10 cellular contexts compared by ENCODE assay signal in the genomic region with DNA sequence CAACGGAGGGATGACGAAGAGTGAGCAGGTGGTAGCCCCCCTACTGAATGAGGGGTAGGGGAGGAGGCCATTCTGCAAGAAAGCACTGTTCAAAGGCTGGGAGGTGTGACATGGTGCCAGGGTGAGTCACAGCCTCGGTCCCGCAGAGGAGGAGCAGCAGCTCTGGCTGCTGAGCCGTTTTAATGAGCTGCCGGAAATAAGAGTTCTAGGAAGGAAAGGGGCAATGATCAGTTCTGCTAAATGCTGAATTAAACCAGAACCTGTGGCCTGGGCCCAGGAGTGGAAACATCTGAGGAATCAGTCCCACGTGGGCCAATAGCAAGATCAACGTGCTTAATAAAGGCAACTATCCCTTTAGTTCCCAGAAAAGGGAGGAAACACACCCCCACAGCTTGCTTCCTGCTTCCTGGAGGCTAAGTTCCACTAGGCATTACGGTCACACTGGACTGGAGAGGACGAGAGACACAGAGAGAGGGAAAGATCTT. TPM values are rescaled to one million over a fixed set of nuclear protein-coding genes. Genes with fewer than 3 reads are reported as not detected.
DNase-seq lines count a peak whose midpoint lies in the region; ATAC-seq and TF ChIP-seq lines count a peak whose summit lies in the region.
"Had no signal": no experiment of that assay in that cellular context is flagged by ENCODE, and none has a peak within 500 bp of the region (broad histone marks: within the 10 kb centered on the region; RNA-seq: fewer than 3 reads in every experiment).

No MANE protein-coding gene starts in this region.

- no peaks in the 10 kb centered on the region for H3K27me3 ChIP-seq in kidney epithelial cell (ENCODE audit: control insufficient read depth, insufficient read depth, low read length)
- H3K27me3 ChIP-seq: neutrophil, testis had no signal

- peaks cover 4% of the 10 kb centered on the region for H3K36me3 ChIP-seq in kidney epithelial cell (ENCODE audit: control insufficient read depth, insufficient read depth, low read length)

- H3K9me3 Mint-ChIP-seq in stimulated activated naive B cell treated with anti-CD40 and anti-IgM and Interleukin-4, amounts not matched to agents 10 μg/mL and 1 μg/mL and 100 μg/mL, for 72 hours: no peaks in the 10 kb centered on the region

- no peak for TF ChIP-seq CTCF in kidney epithelial cell (IDR thresholded peaks at IDR 0.05; ENCODE audit: insufficient read depth, low read length, poor library complexity, severe bottlenecking)

- no peaks in the 10 kb centered on the region for H3K27me3 Mint-ChIP-seq in stimulated activated naive B cell treated with anti-CD40 and anti-IgM and Interleukin-4, amounts not matched to agents 10 μg/mL and 1 μg/mL and 100 μg/mL, for 72 hours

- no peak overlapping the region for H3K4me3 Mint-ChIP-seq in stimulated activated naive B cell treated with anti-CD40 and anti-IgM and Interleukin-4, amounts not matched to agents 10 μg/mL and 1 μg/mL and 100 μg/mL, for 72 hours

- H3K4me3 ChIP-seq in kidney epithelial cell (ENCODE audit: low read depth, low read length): no peak overlapping the region
- H3K4me3 ChIP-seq: testis had no signal

- peaks cover 17 to 30% of the 10 kb centered on the region in 2 donors for H3K4me1 Mint-ChIP-seq in stimulated activated naive B cell treated with anti-CD40 and anti-IgM and Interleukin-4, amounts not matched to agents 10 μg/mL and 1 μg/mL and 100 μg/mL, for 72 hours

- peak overlapping the region; percentile 60 for H3K27ac ChIP-seq in substantia nigra (ENCODE audit: low read depth, low read length, poor library complexity, severe bottlenecking)
- H3K27ac ChIP-seq: neutrophil had no signal

- no peak overlapping the region for H3K27ac Mint-ChIP-seq in stimulated activated naive B cell treated with anti-CD40 and anti-IgM and Interleukin-4, amounts not matched to agents 10 μg/mL and 1 μg/mL and 100 μg/mL, for 72 hours

- H3K36me3 Mint-ChIP-seq in stimulated activated naive B cell treated with anti-CD40 and anti-IgM and Interleukin-4, amounts not matched to agents 10 μg/mL and 1 μg/mL and 100 μg/mL, for 72 hours: peaks cover 12 to 39% of the 10 kb centered on the region in 2 donors

- DNase-seq in activated CD8-positive, alpha-beta memory T cell treated with anti-CD3 and anti-CD28 coated beads, Interleukin-2, amount 50 U/mL, for 4 hours: peak; percentile 48
- DNase-seq in activated CD8-positive, alpha-beta memory T cell treated with anti-CD3 and anti-CD28 coated beads for 24 hours: no peak
- DNase-seq in activated gamma-delta T cell treated with Interleukin-2 at 50 U/mL for 16 hours (peak; percentile 53), kidney epithelial cell (ENCODE audit: low read depth) (peak; percentile 42), substantia nigra (lab: John Stamatoyannopoulos, UW) (peak in 5 of 49 donors; percentile 12 to 44 (median 19)), hippocampal formation (lab: John Stamatoyannopoulos, UW) (no peak), OCI-M2 (lab: John Stamatoyannopoulos, UW; ENCODE audit: unreplicated experiment) (no peak)
- DNase-seq in stimulated activated naive B cell treated with anti-CD40 and anti-IgM and Interleukin-4, amounts not matched to agents 10 μg/mL and 1 μg/mL and 100 μg/mL, for 72 hours: no peak
- DNase-seq: testis had no signal

- ATAC-seq in stimulated activated naive B cell treated with anti-CD40 and anti-IgM and Interleukin-4, amounts not matched to agents 10 μg/mL and 1 μg/mL and 100 μg/mL, for 72 hours (replicated peaks): no peak

RNA-seq across cellular contexts. Expression of a gene that starts 3.6 kb away (rescaled TPM):
- 61.1 and 63.7 TPM in 2 replicates for total RNA-seq in kidney epithelial cell

RNA-seq across cellular contexts. Expression of a gene that starts 49.2 kb away (rescaled TPM):
- not detected in 2 replicates for total RNA-seq in kidney epithelial cell

RNA-seq across cellular contexts. Expression of a gene that starts 59.9 kb away (rescaled TPM):
- total RNA-seq in kidney epithelial cell: not detected in 2 replicates

Comparison
In these comparisons a context has a peak if more than half of its experiments do, and no peak if none do; other contexts are left out.
1. DNase-seq: peak in activated CD8-positive, alpha-beta memory T cell treated with anti-CD3 and anti-CD28 coated beads, Interleukin-2, amount 50 U/mL, for 4 hours (single experiment), activated gamma-delta T cell treated with Interleukin-2 at 50 U/mL for 16 hours (single experiment) and kidney epithelial cell (single experiment); none in activated CD8-positive, alpha-beta memory T cell treated with anti-CD3 and anti-CD28 coated beads for 24 hours (single experiment), hippocampal formation (0 of 2), OCI-M2 (single experiment) and stimulated activated naive B cell treated with anti-CD40 and anti-IgM and Interleukin-4, amounts not matched to agents 10 μg/mL and 1 μg/mL and 100 μg/mL, for 72 hours (single experiment).